In genomic region chr12:32039341-32039740, GRCh38 we compare ENCODE assay signal across 1 cellular context.
TF ChIP-seq lines count a peak whose summit lies in the region.

No MANE protein-coding gene starts in this region.

TF ChIP-seq in K562, 482 proteins besides CTCF, POLR2A, EP300 and RAD21:
- TF ChIP-seq DACH1 (IDR thresholded peaks at IDR 0.05; ENCODE audit: partially characterized antibody) (peak; percentile 53), ZKSCAN8 (CRISPR knock-in tag; IDR thresholded peaks at IDR 0.05) (no peak), SREBF2 (CRISPR knock-in tag; IDR thresholded peaks at IDR 0.05) (no peak), NR0B1 (IDR thresholded peaks at IDR 0.05; ENCODE audit: partially characterized antibody) (no peak), MECOM (CRISPR knock-in tag; IDR thresholded peaks at IDR 0.05) (no peak), EWSR1 (IDR thresholded peaks at IDR 0.05; ENCODE audit: borderline replicate concordance, low read depth, partially characterized antibody) (no peak), ZNF143 (CRISPR knock-in tag; IDR thresholded peaks at IDR 0.05) (no peak), ZNF253 (CRISPR knock-in tag; conservative IDR thresholded peaks at IDR 0.05) (no peak), E4F1 (CRISPR knock-in tag; IDR thresholded peaks at IDR 0.05; ENCODE audit: borderline replicate concordance) (no peak), SRSF7 (optimal IDR thresholded peaks at IDR 0.05; ENCODE audit: low read depth, low read length) (no peak), TFAP4 (CRISPR knock-in tag; IDR thresholded peaks at IDR 0.05; ENCODE audit: borderline replicate concordance) (0 out of 2 replicates have a peak, but pooled peaks have one; percentile 34), PBX2 (CRISPR knock-in tag; IDR thresholded peaks at IDR 0.05; ENCODE audit: low read depth) (no peak), PBX2 (tag; conservative IDR thresholded peaks at IDR 0.05; ENCODE audit: low read depth) (peak; percentile 32; the same call in 1 of the 2 replicates), ZBTB49 (CRISPR knock-in tag; IDR thresholded peaks at IDR 0.05; ENCODE audit: borderline replicate concordance) (no peak)
- TF ChIP-seq, protein P1, sequence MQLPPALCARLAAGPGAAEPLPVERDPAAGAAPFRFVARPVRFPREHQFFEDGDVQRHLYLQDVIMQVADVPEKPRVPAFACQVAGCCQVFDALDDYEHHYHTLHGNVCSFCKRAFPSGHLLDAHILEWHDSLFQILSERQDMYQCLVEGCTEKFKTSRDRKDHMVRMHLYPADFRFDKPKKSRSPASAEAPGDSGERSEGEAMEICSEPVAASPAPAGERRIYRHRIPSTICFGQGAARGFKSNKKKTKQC (CRISPR knock-in tag; IDR thresholded peaks at IDR 0.05) = no peak
- TF ChIP-seq, protein P2, sequence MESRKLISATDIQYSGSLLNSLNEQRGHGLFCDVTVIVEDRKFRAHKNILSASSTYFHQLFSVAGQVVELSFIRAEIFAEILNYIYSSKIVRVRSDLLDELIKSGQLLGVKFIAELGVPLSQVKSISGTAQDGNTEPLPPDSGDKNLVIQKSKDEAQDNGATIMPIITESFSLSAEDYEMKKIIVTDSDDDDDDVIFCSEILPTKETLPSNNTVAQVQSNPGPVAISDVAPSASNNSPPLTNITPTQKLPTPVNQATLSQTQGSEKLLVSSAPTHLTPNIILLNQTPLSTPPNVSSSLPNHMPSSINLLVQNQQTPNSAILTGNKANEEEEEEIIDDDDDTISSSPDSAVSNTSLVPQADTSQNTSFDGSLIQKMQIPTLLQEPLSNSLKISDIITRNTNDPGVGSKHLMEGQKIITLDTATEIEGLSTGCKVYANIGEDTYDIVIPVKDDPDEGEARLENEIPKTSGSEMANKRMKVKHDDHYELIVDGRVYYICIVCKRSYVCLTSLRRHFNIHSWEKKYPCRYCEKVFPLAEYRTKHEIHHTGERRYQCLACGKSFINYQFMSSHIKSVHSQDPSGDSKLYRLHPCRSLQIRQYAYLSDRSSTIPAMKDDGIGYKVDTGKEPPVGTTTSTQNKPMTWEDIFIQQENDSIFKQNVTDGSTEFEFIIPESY (CRISPR knock-in tag; IDR thresholded peaks at IDR 0.05) = peak; percentile 86
- TF ChIP-seq, protein P3, sequence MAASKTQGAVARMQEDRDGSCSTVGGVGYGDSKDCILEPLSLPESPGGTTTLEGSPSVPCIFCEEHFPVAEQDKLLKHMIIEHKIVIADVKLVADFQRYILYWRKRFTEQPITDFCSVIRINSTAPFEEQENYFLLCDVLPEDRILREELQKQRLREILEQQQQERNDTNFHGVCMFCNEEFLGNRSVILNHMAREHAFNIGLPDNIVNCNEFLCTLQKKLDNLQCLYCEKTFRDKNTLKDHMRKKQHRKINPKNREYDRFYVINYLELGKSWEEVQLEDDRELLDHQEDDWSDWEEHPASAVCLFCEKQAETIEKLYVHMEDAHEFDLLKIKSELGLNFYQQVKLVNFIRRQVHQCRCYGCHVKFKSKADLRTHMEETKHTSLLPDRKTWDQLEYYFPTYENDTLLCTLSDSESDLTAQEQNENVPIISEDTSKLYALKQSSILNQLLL (CRISPR knock-in tag; IDR thresholded peaks at IDR 0.05; ENCODE audit: borderline replicate concordance) = no peak
- TF ChIP-seq, protein P4, sequence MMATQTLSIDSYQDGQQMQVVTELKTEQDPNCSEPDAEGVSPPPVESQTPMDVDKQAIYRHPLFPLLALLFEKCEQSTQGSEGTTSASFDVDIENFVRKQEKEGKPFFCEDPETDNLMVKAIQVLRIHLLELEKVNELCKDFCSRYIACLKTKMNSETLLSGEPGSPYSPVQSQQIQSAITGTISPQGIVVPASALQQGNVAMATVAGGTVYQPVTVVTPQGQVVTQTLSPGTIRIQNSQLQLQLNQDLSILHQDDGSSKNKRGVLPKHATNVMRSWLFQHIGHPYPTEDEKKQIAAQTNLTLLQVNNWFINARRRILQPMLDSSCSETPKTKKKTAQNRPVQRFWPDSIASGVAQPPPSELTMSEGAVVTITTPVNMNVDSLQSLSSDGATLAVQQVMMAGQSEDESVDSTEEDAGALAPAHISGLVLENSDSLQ (IDR thresholded peaks at IDR 0.05) = peak; percentile 25; the same call in 1 of the 2 replicates
- TF ChIP-seq, protein P5, sequence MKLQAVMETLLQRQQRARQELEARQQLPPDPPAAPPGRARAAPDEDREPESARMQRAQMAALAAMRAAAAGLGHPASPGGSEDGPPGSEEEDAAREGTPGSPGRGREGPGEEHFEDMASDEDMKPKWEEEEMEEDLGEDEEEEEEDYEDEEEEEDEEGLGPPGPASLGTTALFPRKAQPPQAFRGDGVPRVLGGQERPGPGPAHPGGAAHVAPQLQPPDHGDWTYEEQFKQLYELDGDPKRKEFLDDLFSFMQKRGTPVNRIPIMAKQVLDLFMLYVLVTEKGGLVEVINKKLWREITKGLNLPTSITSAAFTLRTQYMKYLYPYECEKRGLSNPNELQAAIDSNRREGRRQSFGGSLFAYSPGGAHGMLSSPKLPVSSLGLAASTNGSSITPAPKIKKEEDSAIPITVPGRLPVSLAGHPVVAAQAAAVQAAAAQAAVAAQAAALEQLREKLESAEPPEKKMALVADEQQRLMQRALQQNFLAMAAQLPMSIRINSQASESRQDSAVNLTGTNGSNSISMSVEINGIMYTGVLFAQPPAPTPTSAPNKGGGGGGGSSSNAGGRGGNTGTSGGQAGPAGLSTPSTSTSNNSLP (IDR thresholded peaks at IDR 0.05; ENCODE audit: borderline replicate concordance, low read depth, low read length) = no peak
